12 cellular contexts compared by ENCODE assay signal in the genomic region with DNA sequence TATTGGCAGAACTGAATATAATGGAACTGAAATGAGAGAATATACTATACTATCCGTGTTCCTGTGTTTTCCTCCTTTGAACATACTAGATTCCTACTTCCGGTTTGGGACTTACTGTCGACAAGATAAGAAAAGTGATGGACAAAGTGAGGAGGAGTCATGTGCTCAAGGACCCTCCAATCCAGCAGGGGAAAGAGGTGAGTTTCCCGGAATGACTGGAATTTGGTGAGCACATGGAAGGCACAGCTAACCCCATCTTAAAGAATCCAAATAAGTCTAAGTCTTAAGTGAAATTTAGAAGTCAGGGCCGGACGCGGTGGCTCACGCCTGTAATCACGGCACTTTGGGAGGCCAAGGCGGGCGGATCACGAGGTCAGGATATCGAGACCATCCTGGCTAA. TPM values are rescaled to one million over a fixed set of nuclear protein-coding genes. Genes with fewer than 3 reads are reported as not detected.
"Had no signal": no experiment of that assay in that cellular context is flagged by ENCODE, and none has a peak within 500 bp of the region (broad histone marks: within the 10 kb centered on the region; RNA-seq: fewer than 3 reads in every experiment).

No MANE protein-coding gene starts in this region.

- H3K9me3 ChIP-seq: colonic mucosa, heart right ventricle, mucosa of descending colon, ovary, right atrium auricular region, spleen, thoracic aorta, transverse colon had no signal

- H3K4me3 Mint-ChIP-seq: naive thymus-derived CD8-positive, alpha-beta T cell; stimulated activated naive B cell treated with anti-CD40 and anti-IgM and Interleukin-4, amounts not matched to agents 10 μg/mL and 1 μg/mL and 100 μg/mL, for 72 hours; stimulated activated naive CD8-positive, alpha-beta T cell treated with anti-CD3 and anti-CD28 coated beads, Interleukin-15, amount 100 ng/mL, for 72 hours had no signal

- H3K27me3 ChIP-seq: colonic mucosa, heart right ventricle, ovary, right atrium auricular region, transverse colon had no signal

- H3K27ac ChIP-seq: colonic mucosa, heart right ventricle, ovary, right atrium auricular region, spleen, thoracic aorta had no signal

- H3K36me3 ChIP-seq: colonic mucosa, heart right ventricle, ovary, right atrium auricular region, spleen, thoracic aorta, transverse colon had no signal

- H3K27ac Mint-ChIP-seq: naive thymus-derived CD8-positive, alpha-beta T cell; stimulated activated naive B cell treated with anti-CD40 and anti-IgM and Interleukin-4, amounts not matched to agents 10 μg/mL and 1 μg/mL and 100 μg/mL, for 72 hours; stimulated activated naive CD8-positive, alpha-beta T cell treated with anti-CD3 and anti-CD28 coated beads, Interleukin-15, amount 100 ng/mL, for 72 hours had no signal

- H3K36me3 Mint-ChIP-seq: naive thymus-derived CD8-positive, alpha-beta T cell; stimulated activated naive B cell treated with anti-CD40 and anti-IgM and Interleukin-4, amounts not matched to agents 10 μg/mL and 1 μg/mL and 100 μg/mL, for 72 hours had no signal

- H3K9me3 Mint-ChIP-seq: naive thymus-derived CD8-positive, alpha-beta T cell; stimulated activated naive B cell treated with anti-CD40 and anti-IgM and Interleukin-4, amounts not matched to agents 10 μg/mL and 1 μg/mL and 100 μg/mL, for 72 hours; stimulated activated naive CD8-positive, alpha-beta T cell treated with anti-CD3 and anti-CD28 coated beads, Interleukin-15, amount 100 ng/mL, for 72 hours had no signal

- H3K27me3 Mint-ChIP-seq: stimulated activated naive CD8-positive, alpha-beta T cell treated with anti-CD3 and anti-CD28 coated beads, Interleukin-15, amount 100 ng/mL, for 72 hours had no signal

- H3K4me1 ChIP-seq: right atrium auricular region, spleen had no signal

- H3K4me3 ChIP-seq: colonic mucosa, heart right ventricle, mucosa of descending colon, ovary, right atrium auricular region, spleen, thoracic aorta, transverse colon had no signal

RNA-seq across cellular contexts. Expression of a gene that starts 47.0 kb away (rescaled TPM):
- polyA plus RNA-seq: neural cell had no signal
